7 cellular contexts compared by ENCODE assay signal in the genomic region with DNA sequence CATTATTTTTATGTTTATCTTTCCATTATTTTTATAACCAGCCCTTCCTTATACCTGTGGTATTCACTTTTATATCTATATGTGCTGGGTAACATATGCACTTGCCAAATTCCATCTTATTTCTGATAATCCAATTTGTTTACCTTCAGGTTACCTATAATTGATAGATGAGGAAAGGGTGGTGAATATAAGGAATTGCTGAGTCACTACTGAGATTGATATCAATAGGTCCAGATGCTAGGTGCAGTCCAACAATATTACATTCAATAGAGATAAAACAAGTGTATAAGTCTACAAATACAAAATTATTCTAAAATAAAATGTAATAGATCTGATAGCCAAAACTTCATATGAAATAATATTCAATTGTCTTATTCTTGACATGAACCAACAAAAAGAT.
"Had no signal": no experiment of that assay in that cellular context is flagged by ENCODE, and none has a peak within 500 bp of the region (broad histone marks: within the 10 kb centered on the region; RNA-seq: fewer than 3 reads in every experiment).

No MANE protein-coding gene starts in this region.

- FAIRE-seq: GM12878, GM12891, GM12892, GM18507, GM19239 had no signal

- ATAC-seq: GM12878 had no signal

- H3K4me3 ChIP-seq: GM12878 had no signal

- DNase-seq: GDM1, GF-D8 had no signal
